In genomic region chr3:49689046-49689886, GRCh38 we compare ENCODE assay signal across 8 cellular contexts. TPM values are rescaled to one million over a fixed set of nuclear protein-coding genes. Genes with fewer than 3 reads are reported as not detected.
DNase-seq lines count a peak whose midpoint lies in the region; ATAC-seq and TF ChIP-seq lines count a peak whose summit lies in the region.

Gene MST1, minus strand, starts transcription at chr3:49689474. Its CDS starts 783 bp downstream, at chr3:49688691.
Gene RNF123, plus strand, starts transcription at chr3:49689557. Its CDS starts 1,609 bp downstream, at chr3:49691166.

- H3K4me1 ChIP-seq in foreskin keratinocyte = no peaks in the 10 kb centered on the region

- peaks cover 21% of the 10 kb centered on the region for H3K4me1 Mint-ChIP-seq in activated T-helper 1 cell treated with anti-CD3 and anti-CD28 coated beads, Interleukin-12 subunit alpha, Interleukin-12 subunit beta, Interleukin-2, Interleukin-4 antibody, amounts not matched to agents 30 ng/mL and 10 ng/mL and 1 ng/mL, durations not matched to agents 14 hours and 24 hours and 36 hours (ENCODE audit: low read depth)

- intact Hi-C loops in activated T-helper 1 cell treated with anti-CD3 and anti-CD28 coated beads, Interleukin-12 subunit alpha, Interleukin-12 subunit beta, Interleukin-2, Interleukin-4 antibody, amounts not matched to agents 30 ng/mL and 10 ng/mL and 1 ng/mL, durations not matched to agents 14 hours and 24 hours and 36 hours (cut with micrococcal nuclease) = loop anchor here (1.0 to 5.0 kb wide), 4 partner anchors 15 to 597 kb away; partner anchors contain the start of genes AMIGO3, APEH, QRICH1 and TRAIP

- TF ChIP-seq CTCF in foreskin keratinocyte (conservative IDR thresholded peaks at IDR 0.05) = peak; percentile 39

- ATAC-seq in GM21723 (IDR thresholded peaks at IDR 0.05; ENCODE audit: unreplicated experiment) (peak; percentile 68), foreskin keratinocyte (peak; percentile 23)

- H3K36me3 Mint-ChIP-seq in activated T-helper 1 cell treated with anti-CD3 and anti-CD28 coated beads, Interleukin-12 subunit alpha, Interleukin-12 subunit beta, Interleukin-2, Interleukin-4 antibody, amounts not matched to agents 30 ng/mL and 10 ng/mL and 1 ng/mL, durations not matched to agents 14 hours and 24 hours and 36 hours (ENCODE audit: low read depth) = peaks cover 3% of the 10 kb centered on the region

- no peaks in the 10 kb centered on the region for H3K9me3 Mint-ChIP-seq in activated T-helper 1 cell treated with anti-CD3 and anti-CD28 coated beads, Interleukin-12 subunit alpha, Interleukin-12 subunit beta, Interleukin-2, Interleukin-4 antibody, amounts not matched to agents 30 ng/mL and 10 ng/mL and 1 ng/mL, durations not matched to agents 14 hours and 24 hours and 36 hours

- H3K27ac Mint-ChIP-seq in activated T-helper 1 cell treated with anti-CD3 and anti-CD28 coated beads, Interleukin-12 subunit alpha, Interleukin-12 subunit beta, Interleukin-2, Interleukin-4 antibody, amounts not matched to agents 30 ng/mL and 10 ng/mL and 1 ng/mL, durations not matched to agents 14 hours and 24 hours and 36 hours = peak within 1 kb of the TSS; percentile 91

- H3K27ac ChIP-seq in foreskin keratinocyte (peak within 1 kb of the TSS; percentile 58), temporal lobe (ENCODE audit: low read depth, low read length) (peak within 1 kb of the TSS; percentile 59)

- H3K27me3 ChIP-seq in foreskin keratinocyte = no peaks in the 10 kb centered on the region

- H3K27me3 Mint-ChIP-seq in activated T-helper 1 cell treated with anti-CD3 and anti-CD28 coated beads, Interleukin-12 subunit alpha, Interleukin-12 subunit beta, Interleukin-2, Interleukin-4 antibody, amounts not matched to agents 30 ng/mL and 10 ng/mL and 1 ng/mL, durations not matched to agents 14 hours and 24 hours and 36 hours (ENCODE audit: insufficient read depth) = peaks cover 2% of the 10 kb centered on the region

- DNase-seq in CMK (ENCODE audit: low read depth) (peak; percentile 92), M059J (ENCODE audit: low read depth) (peak; percentile 76), foreskin keratinocyte (peak; percentile 57 to 75), non-pigmented ciliary epithelial cell (ENCODE audit: low read depth) (peak; percentile 23), NCI-H82 treated with DMSO at 0.1 percent for 48 hours (lab: John Stamatoyannopoulos, UW; ENCODE audit: unreplicated experiment) (no peak)
- DNase-seq in activated T-helper 1 cell treated with anti-CD3 and anti-CD28 coated beads, Interleukin-12 subunit alpha, Interleukin-12 subunit beta, Interleukin-2, Interleukin-4 antibody, amounts not matched to agents 30 ng/mL and 10 ng/mL and 1 ng/mL, durations not matched to agents 14 hours and 24 hours and 36 hours (ENCODE audit: low spot score) = peak; percentile 91

- H3K4me3 Mint-ChIP-seq in activated T-helper 1 cell treated with anti-CD3 and anti-CD28 coated beads, Interleukin-12 subunit alpha, Interleukin-12 subunit beta, Interleukin-2, Interleukin-4 antibody, amounts not matched to agents 30 ng/mL and 10 ng/mL and 1 ng/mL, durations not matched to agents 14 hours and 24 hours and 36 hours = peak within 1 kb of the TSS; percentile 97

RNA-seq across cellular contexts. Expression of gene MST1, which starts in this region (rescaled TPM):
- total RNA-seq in M059J (2014; rRNA removed; shearing (Covaris generic)) = 0.59 TPM in 1 of 2 replicates, not detected in the other
- total RNA-seq in activated T-helper 1 cell treated with anti-CD3 and anti-CD28 coated beads, Interleukin-12 subunit alpha, Interleukin-12 subunit beta, Interleukin-2, Interleukin-4 antibody, amounts not matched to agents 30 ng/mL and 10 ng/mL and 1 ng/mL, durations not matched to agents 14 hours and 24 hours and 36 hours = 6.5 and 8.2 TPM in 2 replicates
- total RNA-seq in foreskin keratinocyte (5.6 and 7.5 TPM in 2 replicates), temporal lobe (5.2 TPM)
- polyA plus RNA-seq in foreskin keratinocyte = 6.0 and 6.1 TPM in 2 replicates

RNA-seq across cellular contexts. Expression of gene RNF123, which starts in this region (rescaled TPM):
- total RNA-seq in M059J (2014; rRNA removed; shearing (Covaris generic)) = 6.9 and 13.7 TPM in 2 replicates
- total RNA-seq in activated T-helper 1 cell treated with anti-CD3 and anti-CD28 coated beads, Interleukin-12 subunit alpha, Interleukin-12 subunit beta, Interleukin-2, Interleukin-4 antibody, amounts not matched to agents 30 ng/mL and 10 ng/mL and 1 ng/mL, durations not matched to agents 14 hours and 24 hours and 36 hours = 53.8 and 54.3 TPM in 2 replicates
- total RNA-seq in foreskin keratinocyte = 19.2 and 22.8 TPM in 2 replicates
- 19.0 and 20.8 TPM in 2 replicates for polyA plus RNA-seq in foreskin keratinocyte
- total RNA-seq in temporal lobe = 22.6 TPM
